In the genomic region with DNA sequence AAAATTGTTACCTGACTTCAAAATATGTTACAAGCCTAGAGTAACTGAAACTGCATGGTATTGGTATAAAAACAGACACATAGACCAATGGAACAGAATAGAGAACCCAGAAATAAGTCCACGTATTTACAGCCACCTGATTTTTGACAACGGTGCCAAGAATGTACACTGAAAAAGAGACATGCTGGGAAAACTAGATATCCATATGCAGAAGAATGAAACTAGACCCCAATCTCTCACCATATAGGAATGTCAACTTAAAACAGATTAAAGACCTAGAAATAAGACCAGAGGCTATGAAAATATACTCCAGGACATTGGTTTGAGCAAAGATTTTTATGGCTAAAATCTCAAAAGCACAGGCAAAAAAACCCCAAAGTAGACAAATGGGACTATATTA, we compare ENCODE assay signal across 21 cellular contexts.
"Had no signal": no experiment of that assay in that cellular context is flagged by ENCODE, and none has a peak within 500 bp of the region (broad histone marks: within the 10 kb centered on the region; RNA-seq: fewer than 3 reads in every experiment).

No MANE protein-coding gene starts in this region.

- ATAC-seq: HepG2, K562, Panc1, T-cell had no signal

- H3K4me3 ChIP-seq: K562 had no signal

- DNase-seq: MV-4-11, NCI-H1048, NCI-H1105, NCI-H1417, NCI-H1436 treated with DMSO at 0.1 percent for 48 hours, NCI-H1694, NCI-H187 treated with DMSO at 0.1 percent for 48 hours, NCI-H2029 treated with DMSO at 0.1 percent for 48 hours, NCI-H2171 treated with DMSO at 0.1 percent for 48 hours, NCI-H345, NCI-H446 treated with DMSO at 0.1 percent for 48 hours, NCI-H510A treated with DMSO at 0.1 percent for 48 hours, NCI-H526, NCI-H774, SHP77, SW 1271, T-cell had no signal

- FAIRE-seq: HepG2, K562 had no signal

- H3K27ac ChIP-seq: RWPE1 had no signal
